ENCODE assay signal across 20 cellular contexts in the genomic region with DNA sequence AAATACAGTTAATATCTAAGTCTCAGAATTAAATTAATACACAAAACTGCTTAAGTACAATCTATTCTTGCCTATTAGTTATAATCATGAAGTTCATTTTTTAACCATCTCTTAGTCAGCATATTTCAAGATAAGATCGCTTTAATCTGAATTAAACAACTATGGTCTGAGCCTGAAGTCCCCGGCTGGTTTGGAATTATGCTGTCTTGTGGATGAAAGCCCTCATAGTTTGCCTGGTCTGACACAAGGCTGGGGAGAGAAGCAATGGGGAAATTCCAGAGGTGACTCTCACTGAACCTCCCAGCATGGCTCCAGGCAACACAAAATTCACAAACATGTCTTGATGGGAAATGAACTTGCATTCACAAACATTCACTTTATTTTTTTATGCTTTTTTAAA. TPM values are rescaled to one million over a fixed set of nuclear protein-coding genes. Genes with fewer than 3 reads are reported as not detected.
DNase-seq lines count a peak whose midpoint lies in the region; ATAC-seq and TF ChIP-seq lines count a peak whose summit lies in the region.
"Had no signal": no experiment of that assay in that cellular context is flagged by ENCODE, and none has a peak within 500 bp of the region (broad histone marks: within the 10 kb centered on the region; RNA-seq: fewer than 3 reads in every experiment).

No MANE protein-coding gene starts in this region.

- H3K27me3 Mint-ChIP-seq in GM23338 (ENCODE audit: insufficient read depth, low read depth, poor library complexity) (no peaks in the 10 kb centered on the region), neural crest cell (ENCODE audit: low read depth) (no peaks in the 10 kb centered on the region)

- no peaks in the 10 kb centered on the region for H3K9me2 ChIP-seq in GM23338 (ENCODE audit: insufficient read depth)

- no peaks in the 10 kb centered on the region for H3K27me3 ChIP-seq in GM23338 (ENCODE audit: insufficient read depth)
- H3K27me3 ChIP-seq: tibial artery had no signal

- no peaks in the 10 kb centered on the region for H4K20me1 ChIP-seq in GM23338 (replicated peaks; ENCODE audit: insufficient read depth)

- H3K36me3 Mint-ChIP-seq in GM23338 (ENCODE audit: low read depth), result peaks cover 7% of the 10 kb centered on the region; the same call in 1 of the 3 replicates
- no peaks in the 10 kb centered on the region for H3K36me3 Mint-ChIP-seq in neural crest cell (ENCODE audit: low read depth)

- DNase-seq in GM23338 (ENCODE audit: low spot score) (peak; percentile 23), astrocyte of the spinal cord (ENCODE audit: low read depth, low spot score) (peak; percentile 72), fibroblast of villous mesenchyme (ENCODE audit: low read depth) (peak; percentile 62), neural crest cell (ENCODE audit: low read depth, low spot score) (no peak), iPS-NIHi11 (ENCODE audit: low spot score) (no peak)
- DNase-seq: activated CD4-positive, CD25-positive, alpha-beta regulatory T cell; activated naive CD4-positive, alpha-beta T cell treated with anti-CD3 and anti-CD28 coated beads, Interleukin-2, amount 50 U/mL, for 16 hours; DMS53; naive B cell; NCI-H1092 treated with DMSO at 0.1 percent for 48 hours; NCI-H446 treated with DMSO at 0.1 percent for 48 hours; retina; stimulated activated CD4-positive, alpha-beta T cell treated with anti-CD3 and anti-CD28 coated beads, Interleukin-2, amount 100 ng/mL, for 24 hours; stimulated activated CD8-positive, alpha-beta memory T cell treated with anti-CD3 and anti-CD28 coated beads, Interleukin-4, amount 100 ng/mL, for 48 hours; T-helper 1 cell; tibial artery had no signal

- H3K9me3 Mint-ChIP-seq in GM23338 (peaks cover 16% of the 10 kb centered on the region; the same call in 2 of the 3 replicates), neural crest cell (peaks cover 17% of the 10 kb centered on the region)

- no peaks in the 10 kb centered on the region for H3K79me2 ChIP-seq in GM23338 (replicated peaks; ENCODE audit: insufficient read depth)

- H2AFZ ChIP-seq in GM23338, result no peak overlapping the region

- H3K27ac ChIP-seq in GM23338 (ENCODE audit: low read depth), result no peak overlapping the region
- H3K27ac ChIP-seq: coronary artery, tibial artery had no signal

- peaks cover 5% of the 10 kb centered on the region; the same call in 1 of the 2 replicates for H3K36me3 ChIP-seq in GM23338 (ENCODE audit: insufficient read depth)
- H3K36me3 ChIP-seq: tibial artery had no signal

- H3K4me3 ChIP-seq in GM23338, result no peak overlapping the region
- no peak overlapping the region for H3K4me3 ChIP-seq in astrocyte of the spinal cord (ENCODE audit: low read depth, low read length)
- no peak overlapping the region for H3K4me3 ChIP-seq in fibroblast of villous mesenchyme (ENCODE audit: low read depth, low read length)
- H3K4me3 ChIP-seq: coronary artery, tibial artery had no signal

- in situ Hi-C loops in astrocyte of the spinal cord (cut with HindIII; ENCODE audit: low sequenced_read_pairs), result no loop called here

- TF ChIP-seq CTCF in GM23338 (conservative IDR thresholded peaks at IDR 0.05; ENCODE audit: low read depth in 2 of 2) (no peak), astrocyte of the spinal cord (IDR thresholded peaks at IDR 0.05; ENCODE audit: low read depth, low read length) (no peak), fibroblast of villous mesenchyme (IDR thresholded peaks at IDR 0.05; ENCODE audit: insufficient read depth, low read depth, low read length) (no peak), neural crest cell (conservative IDR thresholded peaks at IDR 0.05) (no peak)

- no peak overlapping the region for H3K4me2 ChIP-seq in GM23338

- ATAC-seq in GM23338 (peak; percentile 82), GM18907 (IDR thresholded peaks at IDR 0.05; ENCODE audit: unreplicated experiment) (no peak), GM18520 (IDR thresholded peaks at IDR 0.05; ENCODE audit: unreplicated experiment) (no peak), GM21381 (IDR thresholded peaks at IDR 0.05; ENCODE audit: unreplicated experiment) (no peak)

- H3K27ac Mint-ChIP-seq in GM23338, result peak overlapping the region; percentile 82
- peak overlapping the region; percentile 5 for H3K27ac Mint-ChIP-seq in neural crest cell (ENCODE audit: unreplicated experiment)
- H3K27ac Mint-ChIP-seq: naive B cell had no signal

- no peaks in the 10 kb centered on the region for H3K4me1 ChIP-seq in GM23338 (ENCODE audit: insufficient read depth)

- H3K4me1 Mint-ChIP-seq in GM23338 (peaks cover 7% of the 10 kb centered on the region), neural crest cell (peaks cover 11% of the 10 kb centered on the region)
- H3K4me1 Mint-ChIP-seq: naive B cell had no signal

- H3K4me3 Mint-ChIP-seq in GM23338 (no peak overlapping the region), neural crest cell (no peak overlapping the region)
- H3K4me3 Mint-ChIP-seq: naive B cell had no signal

- no peaks in the 10 kb centered on the region for H3F3A ChIP-seq in GM23338 (replicated peaks; ENCODE audit: low read depth)

TF ChIP-seq in GM23338, 12 proteins besides CTCF, POLR2A, EP300 and RAD21 (continues in another document):
- TF ChIP-seq STAT1 (IDR thresholded peaks at IDR 0.05; ENCODE audit: unreplicated experiment) (no peak), JUNB (IDR thresholded peaks at IDR 0.05; ENCODE audit: unreplicated experiment) (no peak), NANOG (IDR thresholded peaks at IDR 0.05; ENCODE audit: borderline replicate concordance) (no peak), ZNF114 (CRISPR knock-in tag; IDR thresholded peaks at IDR 0.05) (no peak)
- TF ChIP-seq, protein P1, sequence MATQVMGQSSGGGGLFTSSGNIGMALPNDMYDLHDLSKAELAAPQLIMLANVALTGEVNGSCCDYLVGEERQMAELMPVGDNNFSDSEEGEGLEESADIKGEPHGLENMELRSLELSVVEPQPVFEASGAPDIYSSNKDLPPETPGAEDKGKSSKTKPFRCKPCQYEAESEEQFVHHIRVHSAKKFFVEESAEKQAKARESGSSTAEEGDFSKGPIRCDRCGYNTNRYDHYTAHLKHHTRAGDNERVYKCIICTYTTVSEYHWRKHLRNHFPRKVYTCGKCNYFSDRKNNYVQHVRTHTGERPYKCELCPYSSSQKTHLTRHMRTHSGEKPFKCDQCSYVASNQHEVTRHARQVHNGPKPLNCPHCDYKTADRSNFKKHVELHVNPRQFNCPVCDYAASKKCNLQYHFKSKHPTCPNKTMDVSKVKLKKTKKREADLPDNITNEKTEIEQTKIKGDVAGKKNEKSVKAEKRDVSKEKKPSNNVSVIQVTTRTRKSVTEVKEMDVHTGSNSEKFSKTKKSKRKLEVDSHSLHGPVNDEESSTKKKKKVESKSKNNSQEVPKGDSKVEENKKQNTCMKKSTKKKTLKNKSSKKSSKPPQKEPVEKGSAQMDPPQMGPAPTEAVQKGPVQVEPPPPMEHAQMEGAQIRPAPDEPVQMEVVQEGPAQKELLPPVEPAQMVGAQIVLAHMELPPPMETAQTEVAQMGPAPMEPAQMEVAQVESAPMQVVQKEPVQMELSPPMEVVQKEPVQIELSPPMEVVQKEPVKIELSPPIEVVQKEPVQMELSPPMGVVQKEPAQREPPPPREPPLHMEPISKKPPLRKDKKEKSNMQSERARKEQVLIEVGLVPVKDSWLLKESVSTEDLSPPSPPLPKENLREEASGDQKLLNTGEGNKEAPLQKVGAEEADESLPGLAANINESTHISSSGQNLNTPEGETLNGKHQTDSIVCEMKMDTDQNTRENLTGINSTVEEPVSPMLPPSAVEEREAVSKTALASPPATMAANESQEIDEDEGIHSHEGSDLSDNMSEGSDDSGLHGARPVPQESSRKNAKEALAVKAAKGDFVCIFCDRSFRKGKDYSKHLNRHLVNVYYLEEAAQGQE (IDR thresholded peaks at IDR 0.05; ENCODE audit: unreplicated experiment), result no peak

RNA-seq across cellular contexts. Expression of a gene that starts 28.0 kb away (rescaled TPM):
- total RNA-seq in GM23338 (2014; rRNA removed; shearing (Covaris generic)), result 14.9 and 16.9 TPM in 2 replicates
- polyA plus RNA-seq in GM23338 (2016; fragmentation: Nextera tagmentation; extraction: Ambion mirVana), result 9.7 and 10.7 TPM in 2 replicates
- total RNA-seq in fibroblast of villous mesenchyme (61.8 and 113 TPM in 2 replicates), neural crest cell (7.1 and 7.9 TPM in 2 replicates)

Comparison
In these comparisons a context has a peak if more than half of its experiments do, and no peak if none do; other contexts are left out.
1. DNase-seq: peak in GM23338 (single experiment), astrocyte of the spinal cord (single experiment) and fibroblast of villous mesenchyme (single experiment); none in neural crest cell (single experiment) and iPS-NIHi11 (single experiment).